27 cellular contexts compared by ENCODE assay signal in the genomic region with DNA sequence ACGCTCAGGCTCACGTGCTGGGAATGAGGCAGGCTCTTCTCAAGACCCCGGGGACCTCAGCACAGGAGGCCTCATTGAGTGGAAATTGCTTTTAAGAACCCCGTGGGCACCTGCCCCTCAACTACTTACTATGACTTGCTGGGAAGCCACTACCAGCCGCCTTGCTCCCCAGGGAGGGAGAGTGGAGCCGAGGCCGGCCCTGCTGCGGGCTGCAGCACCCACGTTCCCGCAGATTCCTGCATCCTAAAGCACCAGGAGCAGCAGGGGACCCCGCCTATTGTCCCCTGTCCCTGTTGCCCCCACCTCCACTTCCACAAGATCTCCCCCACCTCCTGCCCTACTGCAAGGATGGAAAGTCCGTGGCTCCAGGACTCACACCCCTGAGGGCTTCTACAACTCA.
"Had no signal": no experiment of that assay in that cellular context is flagged by ENCODE, and none has a peak within 500 bp of the region (broad histone marks: within the 10 kb centered on the region; RNA-seq: fewer than 3 reads in every experiment).

No MANE protein-coding gene starts in this region.

- H3K36me3 ChIP-seq: stomach, suprapubic skin, thoracic aorta, thyroid gland, tibial artery, tibial nerve, transverse colon, upper lobe of left lung, upper lobe of right lung, uterus, vagina had no signal

- H3K4me1 Mint-ChIP-seq: stimulated activated effector memory CD8-positive, alpha-beta T cell treated with anti-CD3 and anti-CD28 coated beads, Interleukin-12 subunit alpha, Interleukin-12 subunit beta, amount 100 ng/mL, for 72 hours; stimulated activated naive B cell treated with anti-CD40 and anti-IgM and Interleukin-4, amounts not matched to agents 10 μg/mL and 1 μg/mL and 100 μg/mL, for 72 hours; stimulated activated naive CD8-positive, alpha-beta T cell treated with anti-CD3 and anti-CD28 coated beads, Interleukin-15, amount 100 ng/mL, for 72 hours had no signal

- H3K9me3 ChIP-seq: testis, thoracic aorta, thyroid gland, tibial artery, tibial nerve, transverse colon, upper lobe of left lung, upper lobe of right lung, uterus, vagina had no signal

- H3K27me3 ChIP-seq: stomach, suprapubic skin, testis, thyroid gland, tibial artery, tibial nerve, transverse colon, upper lobe of left lung, upper lobe of right lung, uterus, vagina had no signal

- H3K27me3 Mint-ChIP-seq: stimulated activated naive B cell treated with anti-CD40 and anti-IgM and Interleukin-4, amounts not matched to agents 10 μg/mL and 1 μg/mL and 100 μg/mL, for 72 hours; stimulated activated naive CD8-positive, alpha-beta T cell treated with anti-CD3 and anti-CD28 coated beads, Interleukin-15, amount 100 ng/mL, for 72 hours had no signal

- H3K27ac Mint-ChIP-seq: stimulated activated effector memory CD8-positive, alpha-beta T cell treated with anti-CD3 and anti-CD28 coated beads, Interleukin-12 subunit alpha, Interleukin-12 subunit beta, amount 100 ng/mL, for 72 hours; stimulated activated naive CD8-positive, alpha-beta T cell treated with anti-CD3 and anti-CD28 coated beads, Interleukin-15, amount 100 ng/mL, for 72 hours; stimulated activated naive CD8-positive, alpha-beta T cell treated with anti-CD3 and anti-CD28 coated beads, Interleukin-15, Interleukin-2, amounts not matched to agents 100 ng/mL and 50 ng/mL, for 24 hours; type B pancreatic cell had no signal

- H3K9me3 Mint-ChIP-seq: stimulated activated naive CD8-positive, alpha-beta T cell treated with anti-CD3 and anti-CD28 coated beads, Interleukin-15, Interleukin-2, amounts not matched to agents 100 ng/mL and 50 ng/mL, for 24 hours had no signal

- ATAC-seq: stimulated activated effector memory CD8-positive, alpha-beta T cell treated with anti-CD3 and anti-CD28 coated beads, Interleukin-12 subunit alpha, Interleukin-12 subunit beta, amount 100 ng/mL, for 72 hours; stimulated activated naive B cell treated with anti-CD40 and anti-IgM and Interleukin-4, amounts not matched to agents 10 μg/mL and 1 μg/mL and 100 μg/mL, for 72 hours; stimulated activated naive CD8-positive, alpha-beta T cell treated with anti-CD3 and anti-CD28 coated beads, Interleukin-15, amount 100 ng/mL, for 72 hours; stimulated activated naive CD8-positive, alpha-beta T cell treated with anti-CD3 and anti-CD28 coated beads, Interleukin-15, Interleukin-2, amounts not matched to agents 100 U/mL and 50 U/mL, for 24 hours; upper lobe of right lung had no signal

- H3K4me3 Mint-ChIP-seq: stimulated activated effector memory CD8-positive, alpha-beta T cell treated with anti-CD3 and anti-CD28 coated beads, Interleukin-12 subunit alpha, Interleukin-12 subunit beta, amount 100 ng/mL, for 72 hours; stimulated activated naive B cell treated with anti-CD40 and anti-IgM and Interleukin-4, amounts not matched to agents 10 μg/mL and 1 μg/mL and 100 μg/mL, for 72 hours; stimulated activated naive CD8-positive, alpha-beta T cell treated with anti-CD3 and anti-CD28 coated beads, Interleukin-15, amount 100 ng/mL, for 72 hours; stimulated activated naive CD8-positive, alpha-beta T cell treated with anti-CD3 and anti-CD28 coated beads, Interleukin-15, Interleukin-2, amounts not matched to agents 100 ng/mL and 50 ng/mL, for 24 hours; type B pancreatic cell had no signal

- H3K4me1 ChIP-seq: stomach, suprapubic skin, testis, thyroid gland, tibial artery, tibial nerve, transverse colon, upper lobe of left lung, upper lobe of right lung, uterus, vagina had no signal

- DNase-seq: stimulated activated CD4-positive, alpha-beta T cell treated with anti-CD3 and anti-CD28 coated beads, Interleukin-2, amount 100 ng/mL, for 48 hours; stimulated activated CD4-positive, alpha-beta T cell treated with anti-CD3 and anti-CD28 coated beads, Interleukin-4, amount 100 ng/mL, for 1 hour; stimulated activated CD4-positive, alpha-beta T cell treated with anti-CD3 and anti-CD28 coated beads, Interleukin-4, amount 100 ng/mL, for 24 hours; stimulated activated CD4-positive, alpha-beta T cell treated with anti-CD3 and anti-CD28 coated beads, Interleukin-4, amount 100 ng/mL, for 4 hours; stimulated activated CD8-positive, alpha-beta memory T cell treated with anti-CD3 and anti-CD28 coated beads, Interleukin-4, amount 100 ng/mL, for 48 hours; stimulated activated naive B cell treated with anti-CD40 and anti-IgM and Interleukin-4, amounts not matched to agents 10 μg/mL and 1 μg/mL and 100 μg/mL, for 72 hours; stimulated activated naive CD4-positive, alpha-beta T cell; stimulated activated naive CD4-positive, alpha-beta T cell treated with Interleukin-2 at 50 U/mL for 16 hours; stimulated activated naive CD8-positive, alpha-beta T cell treated with anti-CD3 and anti-CD28 coated beads, Interleukin-15, amount 100 ng/mL, for 72 hours; stimulated activated naive CD8-positive, alpha-beta T cell treated with anti-CD3 and anti-CD28 coated beads, Interleukin-15, Interleukin-2, amounts not matched to agents 100 U/mL and 50 U/mL, for 24 hours; stomach; substantia nigra; testis; thyroid gland; tibial artery; transverse colon; trophoblast cell; upper lobe of right lung; uterus had no signal

- H3K36me3 Mint-ChIP-seq: stimulated activated effector memory CD8-positive, alpha-beta T cell treated with anti-CD3 and anti-CD28 coated beads, Interleukin-12 subunit alpha, Interleukin-12 subunit beta, amount 100 ng/mL, for 72 hours; stimulated activated naive B cell treated with anti-CD40 and anti-IgM and Interleukin-4, amounts not matched to agents 10 μg/mL and 1 μg/mL and 100 μg/mL, for 72 hours; type B pancreatic cell had no signal

- H3K4me3 ChIP-seq: stomach, suprapubic skin, testis, thoracic aorta, thyroid gland, tibial artery, tibial nerve, transverse colon, upper lobe of left lung, upper lobe of right lung, uterus, vagina had no signal

- H3K27ac ChIP-seq: stomach, suprapubic skin, testis, thoracic aorta, thyroid gland, tibial artery, tibial nerve, transverse colon, upper lobe of left lung, upper lobe of right lung, uterus, vagina had no signal
